Comparison of ENCODE assay signal across 8 cellular contexts in genomic region chr11:102300837-102301236, GRCh38. TPM values are rescaled to one million over a fixed set of nuclear protein-coding genes. Genes with fewer than 3 reads are reported as not detected.
DNase-seq lines count a peak whose midpoint lies in the region; ATAC-seq and TF ChIP-seq lines count a peak whose summit lies in the region.
"Not testable (repeated sequence)": the region's sequence is repeated elsewhere in the genome, so short reads cannot be mapped to it uniquely, and the experiment has no call there.

No MANE protein-coding gene starts in this region.

- ATAC-seq in CD8-positive, alpha-beta T cell = peak; percentile 88
- ATAC-seq in RWPE2 (ENCODE audit: low read depth) = not testable (repeated sequence)
- peak; percentile 43 for ATAC-seq in mucosa of descending colon

- peak; percentile 32 to 81 (median 64) for DNase-seq in CD8-positive, alpha-beta T cell
- DNase-seq in RWPE2 (ENCODE audit: low spot score) = not testable (repeated sequence)
- peak; percentile 56 for DNase-seq in activated CD4-positive, CD25-positive, alpha-beta regulatory T cell treated with anti-CD3 and anti-CD28 coated beads, Interleukin-2, amount 50 U/mL, for 72 hours
- peak; percentile 46 for DNase-seq in activated CD4-positive, alpha-beta memory T cell treated with anti-CD3 and anti-CD28 coated beads, Interleukin-2, amount 10 ng/mL, durations not matched to agents 7 days and 5 days
- DNase-seq in activated gamma-delta T cell treated with Interleukin-2 at 50 U/mL for 16 hours = peak; percentile 68
- peak; percentile 9 to 54 (median 35) for DNase-seq in effector memory CD4-positive, alpha-beta T cell
- DNase-seq in mucosa of descending colon = peak; percentile 48 to 78 (median 54)
- DNase-seq in stimulated activated naive CD4-positive, alpha-beta T cell (lab: John Stamatoyannopoulos, UW) = peak; percentile 24 to 71 (median 52)

- peaks cover 60% of the 10 kb centered on the region for H3K4me1 Mint-ChIP-seq in CD8-positive, alpha-beta T cell (ENCODE audit: low read depth)
- H3K4me1 Mint-ChIP-seq in activated CD4-positive, alpha-beta memory T cell treated with anti-CD3 and anti-CD28 coated beads, Interleukin-2, amount 10 ng/mL, durations not matched to agents 7 days and 5 days = peaks cover 48% of the 10 kb centered on the region

- H3K27ac Mint-ChIP-seq in CD8-positive, alpha-beta T cell = peak overlapping the region; percentile 49
- not testable (repeated sequence) for H3K27ac Mint-ChIP-seq in activated CD4-positive, alpha-beta memory T cell treated with anti-CD3 and anti-CD28 coated beads, Interleukin-2, amount 10 ng/mL, durations not matched to agents 7 days and 5 days

- CTCF ChIA-PET in CD8-positive, alpha-beta T cell (lab: Charles Lee) = interaction anchor here (0.7 to 19.1 kb wide), 4 partner anchors 12 to 151 kb away, joined by 3 to 384 read pairs (median 5); partner anchors contain the start of gene BIRC3
- CTCF ChIA-PET in activated CD4-positive, alpha-beta memory T cell treated with anti-CD3 and anti-CD28 coated beads, Interleukin-2, amount 10 ng/mL, durations not matched to agents 7 days and 5 days (lab: Charles Lee) = interaction anchor here (1.3 to 1.7 kb wide), 2 partner anchors 12 to 40 kb away, joined by 3 to 8 read pairs; no protein-coding TSS in a partner anchor

- H3K36me3 ChIP-seq in CD8-positive, alpha-beta T cell (ENCODE audit: insufficient read depth, low read length); RWPE2 (ENCODE audit: low read depth); effector memory CD4-positive, alpha-beta T cell (ENCODE audit: control insufficient read depth, insufficient read depth, low read length); mucosa of descending colon (ENCODE audit: low read depth): not testable (repeated sequence)

- H3K27ac ChIP-seq in CD8-positive, alpha-beta T cell (ENCODE audit: low read depth, low read length) = not testable (repeated sequence)
- peak overlapping the region; percentile 7 for H3K27ac ChIP-seq in RWPE2 (ENCODE audit: poor library complexity, severe bottlenecking)
- peak overlapping the region; percentile 32 for H3K27ac ChIP-seq in effector memory CD4-positive, alpha-beta T cell (ENCODE audit: insufficient read depth, low read length, poor library complexity, severe bottlenecking)

- H3K4me3 Mint-ChIP-seq in CD8-positive, alpha-beta T cell = peak overlapping the region; percentile 18
- H3K4me3 Mint-ChIP-seq in activated CD4-positive, alpha-beta memory T cell treated with anti-CD3 and anti-CD28 coated beads, Interleukin-2, amount 10 ng/mL, durations not matched to agents 7 days and 5 days = not testable (repeated sequence)

- H3K27me3 Mint-ChIP-seq in CD8-positive, alpha-beta T cell (ENCODE audit: low read depth); activated CD4-positive, alpha-beta memory T cell treated with anti-CD3 and anti-CD28 coated beads, Interleukin-2, amount 10 ng/mL, durations not matched to agents 7 days and 5 days: not testable (repeated sequence)

- intact Hi-C loops in CD8-positive, alpha-beta T cell (cut with DNase I, micrococcal nuclease); mucosa of descending colon (cut with DNase I, micrococcal nuclease): not testable (repeated sequence)

- peaks cover 48% of the 10 kb centered on the region for H3K4me1 ChIP-seq in CD8-positive, alpha-beta T cell (ENCODE audit: insufficient read depth, low read length)
- H3K4me1 ChIP-seq in RWPE2 (ENCODE audit: insufficient read depth, poor library complexity, severe bottlenecking) = peaks cover 12% of the 10 kb centered on the region
- peaks cover 44% of the 10 kb centered on the region for H3K4me1 ChIP-seq in effector memory CD4-positive, alpha-beta T cell (ENCODE audit: control insufficient read depth, insufficient read depth, low read length, poor library complexity, severe bottlenecking)
- H3K4me1 ChIP-seq in mucosa of descending colon (ENCODE audit: low read depth) = not testable (repeated sequence)

- H3K9me3 ChIP-seq in CD8-positive, alpha-beta T cell (ENCODE audit: low read length); effector memory CD4-positive, alpha-beta T cell (ENCODE audit: control insufficient read depth, low read length); mucosa of descending colon: not testable (repeated sequence)
- peaks cover 13% of the 10 kb centered on the region for H3K9me3 ChIP-seq in RWPE2 (ENCODE audit: severe bottlenecking)

- H3K36me3 Mint-ChIP-seq in CD8-positive, alpha-beta T cell = peaks cover 10% of the 10 kb centered on the region
- peaks cover 24% of the 10 kb centered on the region for H3K36me3 Mint-ChIP-seq in activated CD4-positive, alpha-beta memory T cell treated with anti-CD3 and anti-CD28 coated beads, Interleukin-2, amount 10 ng/mL, durations not matched to agents 7 days and 5 days (ENCODE audit: low read depth)

- H3K27me3 ChIP-seq in CD8-positive, alpha-beta T cell (ENCODE audit: insufficient read depth, low read length); RWPE2 (ENCODE audit: insufficient read depth, poor library complexity, severe bottlenecking); effector memory CD4-positive, alpha-beta T cell (replicated peaks; ENCODE audit: control insufficient read depth, insufficient read depth, low read length, poor library complexity, severe bottlenecking): not testable (repeated sequence)

- H3K9me3 Mint-ChIP-seq in CD8-positive, alpha-beta T cell = peaks cover 15% of the 10 kb centered on the region
- peaks cover 18% of the 10 kb centered on the region for H3K9me3 Mint-ChIP-seq in activated CD4-positive, alpha-beta memory T cell treated with anti-CD3 and anti-CD28 coated beads, Interleukin-2, amount 10 ng/mL, durations not matched to agents 7 days and 5 days

- not testable (repeated sequence) for H3K4me3 ChIP-seq in CD8-positive, alpha-beta T cell (ENCODE audit: low read depth, low read length); RWPE2 (ENCODE audit: severe bottlenecking); mucosa of descending colon
- peak overlapping the region; percentile 22 for H3K4me3 ChIP-seq in effector memory CD4-positive, alpha-beta T cell (ENCODE audit: insufficient read depth, low read depth, low read length, poor library complexity, severe bottlenecking)

- not testable (repeated sequence) for TF ChIP-seq CTCF in CD8-positive, alpha-beta T cell (IDR thresholded peaks at IDR 0.05); RWPE2 (IDR thresholded peaks at IDR 0.05; ENCODE audit: poor library complexity, severe bottlenecking); mucosa of descending colon (IDR thresholded peaks at IDR 0.05)

- POLR2A ChIA-PET in CD8-positive, alpha-beta T cell (lab: Charles Lee) = interaction anchor here (1.0 kb wide), 1 partner anchor 17 kb away, joined by 4 read pairs; the partner anchor contains the start of gene BIRC3
- POLR2A ChIA-PET in activated CD4-positive, alpha-beta memory T cell treated with anti-CD3 and anti-CD28 coated beads, Interleukin-2, amount 10 ng/mL, durations not matched to agents 7 days and 5 days (lab: Charles Lee) = interaction anchor here (1.1 to 3.1 kb wide), 4 partner anchors 13 to 20 kb away, joined by 3 to 8 read pairs (median 5); no protein-coding TSS in a partner anchor

RNA-seq across cellular contexts. Expression of gene BIRC3, which starts 16.4 kb away (rescaled TPM):
- total RNA-seq in CD8-positive, alpha-beta T cell = 10 to 100 TPM; 88.0 to 90.4 TPM
- total RNA-seq in activated CD4-positive, alpha-beta memory T cell treated with anti-CD3 and anti-CD28 coated beads, Interleukin-2, amount 10 ng/mL, durations not matched to agents 7 days and 5 days = 10 to 100 TPM; 79.0 to 80.0 TPM
- 100 to 1,000 TPM in 1 of 3 donors, 10 to 100 TPM in 2; 26.1 to 116 (median 45.4) TPM for total RNA-seq in mucosa of descending colon

RNA-seq across cellular contexts. Expression of gene BIRC2, which starts 46.2 kb away (rescaled TPM):
- total RNA-seq in CD8-positive, alpha-beta T cell = 100 to 1,000 TPM; 161 to 178 TPM
- total RNA-seq in activated CD4-positive, alpha-beta memory T cell treated with anti-CD3 and anti-CD28 coated beads, Interleukin-2, amount 10 ng/mL, durations not matched to agents 7 days and 5 days = 10 to 100 TPM; 36.0 to 39.7 TPM
- 10 to 100 TPM; 42.8 to 55.0 (median 45.2) TPM for total RNA-seq in mucosa of descending colon
